In the genomic region with DNA sequence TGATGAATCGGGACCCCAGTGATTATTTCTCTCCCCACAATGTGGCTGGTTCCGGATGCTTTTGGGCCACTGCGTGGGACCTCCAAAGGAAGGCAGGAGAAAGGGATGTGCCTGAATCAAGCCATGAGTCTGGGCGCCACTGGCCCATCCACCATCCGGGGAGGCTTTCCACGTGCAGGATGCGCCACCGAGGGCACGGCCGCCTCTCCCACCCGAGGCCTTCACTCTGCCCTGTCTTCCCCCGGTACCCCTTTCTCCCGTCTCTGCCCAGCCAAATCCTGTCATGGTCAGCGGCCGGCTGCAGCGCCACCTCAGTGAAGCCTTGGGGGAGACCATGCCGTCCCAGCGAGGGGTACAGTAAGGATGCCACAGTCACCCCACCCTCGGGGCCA, we compare ENCODE assay signal across 17 cellular contexts. TPM values are rescaled to one million over a fixed set of nuclear protein-coding genes. Genes with fewer than 3 reads are reported as not detected.
A peak's percentile ranks its signal among the peaks of the same experiment; 100 is the strongest.
DNase-seq lines count a peak whose midpoint lies in the region; ATAC-seq and TF ChIP-seq lines count a peak whose summit lies in the region.
"Had no signal": no experiment of that assay in that cellular context is flagged by ENCODE, and none has a peak within 500 bp of the region (broad histone marks: within the 10 kb centered on the region; RNA-seq: fewer than 3 reads in every experiment).

No MANE protein-coding gene starts in this region.

- peak overlapping the region; percentile 100 for H3K27ac Mint-ChIP-seq in activated B cell treated with CpG ODN at 0.5 μM for 24 hours
- H3K27ac Mint-ChIP-seq: CD14-positive monocyte had no signal

- H3K4me2 ChIP-seq in neuronal stem cell (ENCODE audit: insufficient read depth, low read length, poor library complexity, severe bottlenecking) = no peak overlapping the region
- H3K4me2 ChIP-seq: KMS-11 had no signal

- no peak overlapping the region for H3K4ac ChIP-seq in neuronal stem cell (ENCODE audit: low read length)

- H3K4me1 ChIP-seq in neuronal stem cell (ENCODE audit: control insufficient read depth in 2 of 2, insufficient read depth in 1 of 2, low read depth in 1 of 2, low read length in 2 of 2) = peaks cover 2 to 8% of the 10 kb centered on the region in 2 donors
- H3K4me1 ChIP-seq: Caco-2 had no signal

- H3K27ac ChIP-seq in neuronal stem cell (replicated peaks; ENCODE audit: low read length) = no peak overlapping the region
- H3K27ac ChIP-seq: KMS-11 had no signal

- intact Hi-C loops in activated B cell treated with CpG ODN at 0.5 μM for 24 hours (cut with micrococcal nuclease) = loop anchor here (1.0 kb wide), 4 partner anchors 9 to 31 kb away; no protein-coding TSS in a partner anchor
- intact Hi-C loops in left colon (cut with DNase I, micrococcal nuclease) = loop anchor here in 1 of 2 donors (10.0 kb wide), 1 partner anchor 56 kb away; no protein-coding TSS in a partner anchor

- CTCF ChIA-PET in activated B cell treated with CpG ODN at 0.5 μM for 24 hours (lab: Charles Lee) = no interaction called here

- POLR2A ChIA-PET in activated B cell treated with CpG ODN at 0.5 μM for 24 hours (lab: Charles Lee) = interaction anchor here (1.0 to 17.4 kb wide), 7 partner anchors 8 to 258 kb away, joined by 3 to 975 read pairs (median 12); a partner anchor contains a TSS

- no CpG with 5 or more reads among the region's 19 CpGs for WGBS in neuronal stem cell (ENCODE audit: extremely low coverage in 2 of 2, insufficient read length in 2 of 2, insufficient replicate concordance in 1 of 2), 2 donors

- DNase-seq in GM12864 (ENCODE audit: low read depth) (no peak), activated B cell treated with CpG ODN at 0.5 μM for 24 hours (no peak), neuronal stem cell (ENCODE audit: low spot score) (no peak), left colon (no peak), pons (ENCODE audit: low spot score) (no peak), DMS114 treated with DMSO at 0.1 percent for 48 hours (lab: John Stamatoyannopoulos, UW; ENCODE audit: unreplicated experiment) (no peak)
- DNase-seq: Caco-2, NCI-H1092, NCI-H146, NCI-H2081 treated with DMSO at 0.1 percent for 48 hours, NCI-H510A, NCI-H774 had no signal

- no peak overlapping the region for H2AFZ ChIP-seq in neuronal stem cell (ENCODE audit: low read length)

- H3K36me3 Mint-ChIP-seq in activated B cell treated with CpG ODN at 0.5 μM for 24 hours (ENCODE audit: low read depth) = peaks cover 4% of the 10 kb centered on the region
- H3K36me3 Mint-ChIP-seq: CD14-positive monocyte had no signal

- no peak overlapping the region for H4K8ac ChIP-seq in neuronal stem cell (ENCODE audit: low read depth, low read length)

- H2BK5ac ChIP-seq in neuronal stem cell (ENCODE audit: low read length) = no peak overlapping the region

- peaks cover 90% of the 10 kb centered on the region for H3K4me1 Mint-ChIP-seq in activated B cell treated with CpG ODN at 0.5 μM for 24 hours
- H3K4me1 Mint-ChIP-seq: CD14-positive monocyte had no signal

- no peak overlapping the region for H3K18ac ChIP-seq in neuronal stem cell (ENCODE audit: low read length)

- no peaks in the 10 kb centered on the region for H3K27me3 ChIP-seq in neuronal stem cell (ENCODE audit: control insufficient read depth in 3 of 3, insufficient read depth in 3 of 3, low read depth in 1 of 3, low read length in 3 of 3)

- no peak overlapping the region for H2BK15ac ChIP-seq in neuronal stem cell (ENCODE audit: low read length)

- H2AK5ac ChIP-seq in neuronal stem cell (ENCODE audit: low read depth, low read length) = peak overlapping the region; percentile 61

- H3K27me3 Mint-ChIP-seq in activated B cell treated with CpG ODN at 0.5 μM for 24 hours = no peaks in the 10 kb centered on the region

- no peak overlapping the region for H3K9ac ChIP-seq in neuronal stem cell (ENCODE audit: low read depth, low read length, poor library complexity)
- H3K9ac ChIP-seq: KMS-11 had no signal

- no peak overlapping the region for H3K23ac ChIP-seq in neuronal stem cell (ENCODE audit: low read depth, low read length, poor library complexity)

- H3K4me3 ChIP-seq in GM12864 (ENCODE audit: low read depth, low read length) (peak overlapping the region; percentile 42), neuronal stem cell (ENCODE audit: low read length in 2 of 2) (no peak overlapping the region)

- TF ChIP-seq POLR2A in GM18505 (IDR thresholded peaks at IDR 0.05; ENCODE audit: borderline replicate concordance, extremely low read depth, insufficient read depth, insufficient read length) = peak; percentile 52

- H3K9me3 ChIP-seq in neuronal stem cell (replicated peaks in 1 of 2; ENCODE audit: control insufficient read depth in 2 of 2, insufficient read depth in 1 of 2, low read depth in 1 of 2, low read length in 2 of 2) = no peaks in the 10 kb centered on the region
- H3K9me3 ChIP-seq: Caco-2 had no signal

- H4K91ac ChIP-seq in neuronal stem cell (ENCODE audit: low read depth, low read length, poor library complexity) = no peak overlapping the region

- no peaks in the 10 kb centered on the region for H3K9me3 Mint-ChIP-seq in activated B cell treated with CpG ODN at 0.5 μM for 24 hours
- H3K9me3 Mint-ChIP-seq: CD14-positive monocyte had no signal

- no peak overlapping the region for H3K14ac ChIP-seq in neuronal stem cell (ENCODE audit: low read length)

- peak overlapping the region; percentile 84 for H2BK120ac ChIP-seq in neuronal stem cell (ENCODE audit: low read depth, low read length)

- peak overlapping the region; percentile 63 for H2BK12ac ChIP-seq in neuronal stem cell (ENCODE audit: low read length)

- no peaks in the 10 kb centered on the region for H3K79me1 ChIP-seq in neuronal stem cell (ENCODE audit: low read depth, low read length)

- no peak for TF ChIP-seq CTCF in GM12864 (IDR thresholded peaks at IDR 0.05; ENCODE audit: low read depth, low read length, missing control alignments)
- TF ChIP-seq CTCF in activated B cell treated with CpG ODN at 0.5 μM for 24 hours (IDR thresholded peaks at IDR 0.05) = no peak

- ATAC-seq in GM18505 (IDR thresholded peaks at IDR 0.05; ENCODE audit: unreplicated experiment) (no peak), activated B cell treated with CpG ODN at 0.5 μM for 24 hours (ENCODE audit: low read depth) (no peak), left colon (no peak), HG03469 (IDR thresholded peaks at IDR 0.05; ENCODE audit: unreplicated experiment) (no peak)
- ATAC-seq: HCT116 had no signal

- no peaks in the 10 kb centered on the region for H3K36me3 ChIP-seq in neuronal stem cell (replicated peaks in 1 of 2; ENCODE audit: control insufficient read depth in 2 of 2, insufficient read depth in 2 of 2, low read length in 2 of 2)

- H3K4me3 Mint-ChIP-seq in activated B cell treated with CpG ODN at 0.5 μM for 24 hours = peak overlapping the region; percentile 70

RNA-seq across cellular contexts. Expression of a gene that starts 43.9 kb away (rescaled TPM):
- total RNA-seq in activated B cell treated with CpG ODN at 0.5 μM for 24 hours (315 TPM in 2 replicates), left colon (10 to 100 TPM; 70.4 to 78.4 TPM)
- 139 TPM for polyA plus RNA-seq in neuronal stem cell (2013, experiment 1 of 2)
- polyA plus RNA-seq in neuronal stem cell (2013, experiment 2 of 2) = 138 TPM
